ENCODE assay signal across 1 cellular context in the genomic region with DNA sequence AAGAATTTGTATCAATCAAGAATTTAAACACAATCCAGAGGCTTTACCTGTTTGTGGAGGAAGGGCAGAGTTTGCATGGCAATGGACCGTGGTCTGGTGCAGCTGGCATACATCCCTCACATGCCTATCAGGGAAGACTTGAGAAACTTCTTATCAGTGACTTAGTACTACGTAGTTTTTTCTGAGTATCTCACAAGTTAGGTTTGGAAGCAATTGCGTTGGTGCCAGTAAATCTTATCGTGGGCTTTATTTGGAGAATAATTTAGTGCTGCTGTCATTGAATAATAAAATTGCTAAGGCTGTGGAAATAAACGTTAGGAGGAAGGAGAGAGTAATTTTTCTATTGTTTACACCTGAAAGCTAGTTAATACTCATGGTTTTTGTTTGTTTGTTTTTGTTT.
A peak's percentile ranks its signal among the peaks of the same experiment; 100 is the strongest.
TF ChIP-seq lines count a peak whose summit lies in the region.

No MANE protein-coding gene starts in this region.

TF ChIP-seq in K562, 482 proteins besides CTCF, POLR2A, EP300 and RAD21 (continued from another document):
- peak; percentile 21; the same call in 1 of the 2 replicates for TF ChIP-seq JUND (IDR thresholded peaks at IDR 0.05; ENCODE audit: borderline replicate concordance, low read depth, low read length)
- TF ChIP-seq JUND (tag; IDR thresholded peaks at IDR 0.05; ENCODE audit: borderline replicate concordance, low read depth, low read length), result no peak; the same call in 2 of the 3 replicates
- TF ChIP-seq PPARD (CRISPR knock-in tag; IDR thresholded peaks at IDR 0.05), result no peak
- TF ChIP-seq ZNF77 (CRISPR knock-in tag; IDR thresholded peaks at IDR 0.05), result no peak
- no peak for TF ChIP-seq ZC3H4 (CRISPR knock-in tag; IDR thresholded peaks at IDR 0.05; ENCODE audit: borderline replicate concordance)
- no peak for TF ChIP-seq STAT6 (CRISPR knock-in tag; IDR thresholded peaks at IDR 0.05)
- TF ChIP-seq HMBOX1 (IDR thresholded peaks at IDR 0.05), result peak; percentile 49; the same call in 1 of the 2 replicates
- 0 out of 2 replicates have a peak, but pooled peaks have one; percentile 26 for TF ChIP-seq CREM (IDR thresholded peaks at IDR 0.05; ENCODE audit: low read depth)
- TF ChIP-seq PRMT5 (CRISPR knock-in tag; IDR thresholded peaks at IDR 0.05), result no peak
- TF ChIP-seq HMGXB4 (CRISPR knock-in tag; IDR thresholded peaks at IDR 0.05), result no peak
- TF ChIP-seq NFIC (IDR thresholded peaks at IDR 0.05), result no peak
- peak; percentile 48; the same call in 1 of the 2 replicates for TF ChIP-seq CXXC5 (CRISPR knock-in tag; IDR thresholded peaks at IDR 0.05)
- TF ChIP-seq PBX2 (CRISPR knock-in tag; IDR thresholded peaks at IDR 0.05; ENCODE audit: low read depth), result no peak
- TF ChIP-seq PBX2 (tag; conservative IDR thresholded peaks at IDR 0.05; ENCODE audit: low read depth), result peak; percentile 62; the same call in 1 of the 2 replicates
- no peak for TF ChIP-seq PURB (CRISPR knock-in tag; IDR thresholded peaks at IDR 0.05; ENCODE audit: low read depth)
- no peak for TF ChIP-seq ZFP36 (IDR thresholded peaks at IDR 0.05; ENCODE audit: low read depth, low read length, partially characterized antibody)
- TF ChIP-seq KLF6 (CRISPR knock-in tag; IDR thresholded peaks at IDR 0.05; ENCODE audit: borderline replicate concordance), result no peak
- no peak for TF ChIP-seq SMC3 (conservative IDR thresholded peaks at IDR 0.05; ENCODE audit: insufficient read depth, low read depth, low read length)
- TF ChIP-seq NFYB (IDR thresholded peaks at IDR 0.05; ENCODE audit: extremely low read depth, insufficient read length), result no peak
- no peak for TF ChIP-seq ZNF444 (CRISPR knock-in tag; IDR thresholded peaks at IDR 0.05)
- TF ChIP-seq ARID3A (IDR thresholded peaks at IDR 0.05; ENCODE audit: borderline replicate concordance, low read depth, low read length), result no peak
- no peak for TF ChIP-seq SRSF9 (IDR thresholded peaks at IDR 0.05; ENCODE audit: borderline replicate concordance, low read depth, low read length)
- TF ChIP-seq, protein P1, sequence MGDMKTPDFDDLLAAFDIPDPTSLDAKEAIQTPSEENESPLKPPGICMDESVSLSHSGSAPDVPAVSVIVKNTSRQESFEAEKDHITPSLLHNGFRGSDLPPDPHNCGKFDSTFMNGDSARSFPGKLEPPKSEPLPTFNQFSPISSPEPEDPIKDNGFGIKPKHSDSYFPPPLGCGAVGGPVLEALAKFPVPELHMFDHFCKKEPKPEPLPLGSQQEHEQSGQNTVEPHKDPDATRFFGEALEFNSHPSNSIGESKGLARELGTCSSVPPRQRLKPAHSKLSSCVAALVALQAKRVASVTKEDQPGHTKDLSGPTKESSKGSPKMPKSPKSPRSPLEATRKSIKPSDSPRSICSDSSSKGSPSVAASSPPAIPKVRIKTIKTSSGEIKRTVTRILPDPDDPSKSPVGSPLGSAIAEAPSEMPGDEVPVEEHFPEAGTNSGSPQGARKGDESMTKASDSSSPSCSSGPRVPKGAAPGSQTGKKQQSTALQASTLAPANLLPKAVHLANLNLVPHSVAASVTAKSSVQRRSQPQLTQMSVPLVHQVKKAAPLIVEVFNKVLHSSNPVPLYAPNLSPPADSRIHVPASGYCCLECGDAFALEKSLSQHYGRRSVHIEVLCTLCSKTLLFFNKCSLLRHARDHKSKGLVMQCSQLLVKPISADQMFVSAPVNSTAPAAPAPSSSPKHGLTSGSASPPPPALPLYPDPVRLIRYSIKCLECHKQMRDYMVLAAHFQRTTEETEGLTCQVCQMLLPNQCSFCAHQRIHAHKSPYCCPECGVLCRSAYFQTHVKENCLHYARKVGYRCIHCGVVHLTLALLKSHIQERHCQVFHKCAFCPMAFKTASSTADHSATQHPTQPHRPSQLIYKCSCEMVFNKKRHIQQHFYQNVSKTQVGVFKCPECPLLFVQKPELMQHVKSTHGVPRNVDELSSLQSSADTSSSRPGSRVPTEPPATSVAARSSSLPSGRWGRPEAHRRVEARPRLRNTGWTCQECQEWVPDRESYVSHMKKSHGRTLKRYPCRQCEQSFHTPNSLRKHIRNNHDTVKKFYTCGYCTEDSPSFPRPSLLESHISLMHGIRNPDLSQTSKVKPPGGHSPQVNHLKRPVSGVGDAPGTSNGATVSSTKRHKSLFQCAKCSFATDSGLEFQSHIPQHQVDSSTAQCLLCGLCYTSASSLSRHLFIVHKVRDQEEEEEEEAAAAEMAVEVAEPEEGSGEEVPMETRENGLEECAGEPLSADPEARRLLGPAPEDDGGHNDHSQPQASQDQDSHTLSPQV (IDR thresholded peaks at IDR 0.05), result peak; percentile 49; the same call in 1 of the 2 replicates
- TF ChIP-seq EHMT2 (IDR thresholded peaks at IDR 0.05), result no peak
- TF ChIP-seq CEBPG (CRISPR knock-in tag; IDR thresholded peaks at IDR 0.05), result no peak
- 0 out of 4 replicates have a peak, but pooled peaks of 1 of the 2 experiments have one; percentile 5 for TF ChIP-seq CEBPG (tag; conservative IDR thresholded peaks at IDR 0.05 in 1 of 2, IDR thresholded peaks at IDR 0.05 in 1 of 2)
- no peak for TF ChIP-seq SIN3B (IDR thresholded peaks at IDR 0.05; ENCODE audit: low read depth)
- peak in 1 of 2 experiments; percentile 36; a peak in 1 of 4 replicates for TF ChIP-seq HDAC1 (IDR thresholded peaks at IDR 0.05)
- 0 out of 2 replicates have a peak, but pooled peaks have one; percentile 24 for TF ChIP-seq BHLHE40 (IDR thresholded peaks at IDR 0.05; ENCODE audit: low read length)
- no peak for TF ChIP-seq GATAD2B (IDR thresholded peaks at IDR 0.05; ENCODE audit: borderline replicate concordance)
- TF ChIP-seq TEAD4 (IDR thresholded peaks at IDR 0.05; ENCODE audit: low read length), result peak; percentile 44; the same call in 1 of the 2 replicates
- TF ChIP-seq TEAD4 (CRISPR knock-in tag; IDR thresholded peaks at IDR 0.05; ENCODE audit: borderline replicate concordance), result no peak
- TF ChIP-seq RBM34 (IDR thresholded peaks at IDR 0.05; ENCODE audit: borderline replicate concordance, insufficient read depth, low read length), result no peak
- no peak for TF ChIP-seq RHOXF2B (CRISPR knock-in tag; conservative IDR thresholded peaks at IDR 0.05)
- no peak for TF ChIP-seq RBM22 (IDR thresholded peaks at IDR 0.05; ENCODE audit: low read depth, low read length, poor library complexity, severe bottlenecking)
- TF ChIP-seq U2AF2 (optimal IDR thresholded peaks at IDR 0.05; ENCODE audit: low read depth, low read length), result no peak
- no peak for TF ChIP-seq E2F3 (CRISPR knock-in tag; IDR thresholded peaks at IDR 0.05)
- no peak for TF ChIP-seq U2AF1 (optimal IDR thresholded peaks at IDR 0.05; ENCODE audit: low read depth, low read length)
